ENCODE assay signal across 7 cellular contexts in the genomic region with DNA sequence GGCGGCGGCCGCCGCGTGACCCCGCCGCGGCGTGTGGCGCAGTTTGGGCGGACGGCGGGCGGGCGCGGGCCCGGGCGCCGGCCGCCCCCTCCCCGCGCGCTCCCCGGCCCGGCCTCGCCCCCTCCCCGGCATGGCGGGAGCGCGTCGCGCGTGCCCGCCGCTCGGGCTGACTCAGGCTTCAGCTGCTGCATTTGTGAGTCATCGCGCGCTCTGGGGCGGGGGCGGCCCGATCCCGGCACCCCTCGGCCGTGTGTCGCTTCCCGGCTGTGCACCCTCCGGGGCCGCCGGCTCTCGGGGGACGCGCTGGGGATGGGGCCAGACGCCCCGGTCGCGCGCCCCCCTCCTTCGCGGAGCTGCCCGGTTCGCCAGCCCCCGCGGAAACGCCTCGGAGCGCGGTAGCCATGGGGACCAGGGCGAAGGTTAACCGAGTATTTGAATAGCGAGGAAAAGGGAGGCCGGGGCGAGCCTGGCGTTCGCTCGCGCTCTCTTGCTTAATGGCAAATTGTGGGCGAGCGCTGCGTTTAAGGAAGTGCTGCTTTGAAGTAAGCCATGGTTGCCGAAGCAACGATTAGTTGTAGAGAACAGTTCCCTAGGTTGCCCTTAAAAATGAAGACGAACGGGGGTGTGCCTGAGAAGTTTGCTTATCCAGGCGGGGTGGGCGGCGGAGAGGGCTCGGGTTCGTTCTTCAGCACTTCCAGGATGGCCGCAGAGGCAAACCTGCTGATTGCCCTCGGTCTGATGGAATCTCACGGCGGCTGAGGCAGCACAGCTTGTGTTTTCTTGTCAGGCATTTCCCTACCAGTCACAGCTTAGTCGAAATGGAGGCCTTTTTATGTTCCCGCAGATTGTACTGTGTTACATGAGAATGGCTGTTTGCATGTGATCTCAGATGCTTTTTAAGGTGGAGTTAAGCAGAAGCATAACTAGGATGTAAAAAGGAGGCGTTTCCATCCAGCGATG. TPM values are rescaled to one million over a fixed set of nuclear protein-coding genes. Genes with fewer than 3 reads are reported as not detected.
DNase-seq lines count a peak whose midpoint lies in the region; ATAC-seq and TF ChIP-seq lines count a peak whose summit lies in the region.

No MANE protein-coding gene starts in this region.

- peaks cover 40% of the 10 kb centered on the region for H3K4me1 Mint-ChIP-seq in activated CD8-positive, alpha-beta memory T cell treated with anti-CD3 and anti-CD28 coated beads, Interleukin-2, amount 10 ng/mL, durations not matched to agents 7 days and 5 days
- peaks cover 25 to 33% of the 10 kb centered on the region in 2 donors for H3K4me1 Mint-ChIP-seq in effector memory CD8-positive, alpha-beta T cell (ENCODE audit: low read depth in 2 of 2)

- no peak overlapping the region for H2BK5ac ChIP-seq in mesendoderm (ENCODE audit: low read length)

- no CpG with 5 or more reads among the region's 97 CpGs for WGBS in mesendoderm (ENCODE audit: extremely low coverage, insufficient coverage, low lambda C conversion rate)

- DNase-seq in NCI-H460 (ENCODE audit: extremely low read depth, low read depth) = peak; percentile 45
- DNase-seq in activated CD8-positive, alpha-beta memory T cell treated with anti-CD3 and anti-CD28 coated beads, Interleukin-2, amount 10 ng/mL, durations not matched to agents 7 days and 5 days = peak; percentile 73
- peak; percentile 47 to 49 (median 49) for DNase-seq in effector memory CD8-positive, alpha-beta T cell
- peak; percentile 63 for DNase-seq in mesendoderm
- DNase-seq in stimulated activated CD4-positive, alpha-beta T cell treated with anti-CD3 and anti-CD28 coated beads, TNF-alpha, amount 100 ng/mL, for 48 hours (ENCODE audit: low read depth in 3 of 3) = peak; percentile 63 to 84 (median 71)

- H3K56ac ChIP-seq in mesendoderm (ENCODE audit: low read length) = peak overlapping the region; percentile 100

- H3K23ac ChIP-seq in mesendoderm (ENCODE audit: low read length) = peak overlapping the region; percentile 15

- H2BK15ac ChIP-seq in mesendoderm (replicated peaks; ENCODE audit: low read depth) = no peak overlapping the region

- peaks cover 52% of the 10 kb centered on the region for H3K36me3 Mint-ChIP-seq in activated CD8-positive, alpha-beta memory T cell treated with anti-CD3 and anti-CD28 coated beads, Interleukin-2, amount 10 ng/mL, durations not matched to agents 7 days and 5 days
- H3K36me3 Mint-ChIP-seq in effector memory CD8-positive, alpha-beta T cell (ENCODE audit: insufficient read depth) = peaks cover 65% of the 10 kb centered on the region

- H2AK5ac ChIP-seq in mesendoderm (ENCODE audit: low read length) = no peak overlapping the region

- CTCF ChIA-PET in activated CD8-positive, alpha-beta memory T cell treated with anti-CD3 and anti-CD28 coated beads, Interleukin-2, amount 10 ng/mL, durations not matched to agents 7 days and 5 days (lab: Charles Lee) = interaction anchor here (0.7 to 3.3 kb wide), 3 partner anchors 56 to 230 kb away, joined by 3 to 17 read pairs (median 4); no protein-coding TSS in a partner anchor

- H4K5ac ChIP-seq in mesendoderm (ENCODE audit: low read length) = no peak overlapping the region

- no peaks in the 10 kb centered on the region for H3K27me3 ChIP-seq in mesendoderm (ENCODE audit: insufficient read depth, low read length, poor library complexity)

- H3K9ac ChIP-seq in mesendoderm (ENCODE audit: low read length) = peak overlapping the region; percentile 99

- peak overlapping the region; percentile 68 for H3K4me2 ChIP-seq in mesendoderm (ENCODE audit: low read length)

- no peak for TF ChIP-seq POLR2A in GM18505 (IDR thresholded peaks at IDR 0.05; ENCODE audit: borderline replicate concordance, extremely low read depth, insufficient read depth, insufficient read length)

- H3K36me3 ChIP-seq in mesendoderm (ENCODE audit: control insufficient read depth, insufficient read depth, low read length) = peaks cover 23% of the 10 kb centered on the region

- H3K27ac Mint-ChIP-seq in activated CD8-positive, alpha-beta memory T cell treated with anti-CD3 and anti-CD28 coated beads, Interleukin-2, amount 10 ng/mL, durations not matched to agents 7 days and 5 days = peak overlapping the region; percentile 92
- peak overlapping the region; percentile 96 to 97 for H3K27ac Mint-ChIP-seq in effector memory CD8-positive, alpha-beta T cell

- H3K18ac ChIP-seq in mesendoderm (ENCODE audit: low read length) = peak overlapping the region; percentile 94

- peak overlapping the region; percentile 95 for H3K4me3 Mint-ChIP-seq in activated CD8-positive, alpha-beta memory T cell treated with anti-CD3 and anti-CD28 coated beads, Interleukin-2, amount 10 ng/mL, durations not matched to agents 7 days and 5 days
- H3K4me3 Mint-ChIP-seq in effector memory CD8-positive, alpha-beta T cell = peak overlapping the region; percentile 86 to 91

- no peak overlapping the region for H4K8ac ChIP-seq in mesendoderm (ENCODE audit: low read depth, low read length)

- no peaks in the 10 kb centered on the region for H3K27me3 Mint-ChIP-seq in activated CD8-positive, alpha-beta memory T cell treated with anti-CD3 and anti-CD28 coated beads, Interleukin-2, amount 10 ng/mL, durations not matched to agents 7 days and 5 days
- H3K27me3 Mint-ChIP-seq in effector memory CD8-positive, alpha-beta T cell = no peaks in the 10 kb centered on the region

- H3K9me3 Mint-ChIP-seq in activated CD8-positive, alpha-beta memory T cell treated with anti-CD3 and anti-CD28 coated beads, Interleukin-2, amount 10 ng/mL, durations not matched to agents 7 days and 5 days (ENCODE audit: low read depth) = no peaks in the 10 kb centered on the region
- H3K9me3 Mint-ChIP-seq in effector memory CD8-positive, alpha-beta T cell = no peaks in the 10 kb centered on the region

- peak overlapping the region; percentile 49 for H2BK120ac ChIP-seq in mesendoderm (ENCODE audit: low read depth, low read length)

- H3K79me2 ChIP-seq in mesendoderm (ENCODE audit: control insufficient read depth, insufficient read depth, low read length) = peaks cover 24% of the 10 kb centered on the region

- peak; percentile 27 for ATAC-seq in GM18505 (IDR thresholded peaks at IDR 0.05; ENCODE audit: unreplicated experiment)
- ATAC-seq in HG02642 (IDR thresholded peaks at IDR 0.05; ENCODE audit: poor library complexity, unreplicated experiment) = peak; percentile 24
- peak; percentile 16 for ATAC-seq in activated CD8-positive, alpha-beta memory T cell treated with anti-CD3 and anti-CD28 coated beads, Interleukin-2, amount 10 ng/mL, durations not matched to agents 7 days and 5 days
- peak; percentile 28 for ATAC-seq in effector memory CD8-positive, alpha-beta T cell (replicated peaks)

- H3K27ac ChIP-seq in mesendoderm (ENCODE audit: low read depth, low read length) = peak overlapping the region; percentile 98

- H3K4ac ChIP-seq in mesendoderm (ENCODE audit: low read depth, low read length) = peak overlapping the region; percentile 93

- peak overlapping the region; percentile 95 for H3K4me3 ChIP-seq in mesendoderm (ENCODE audit: low read length)

- peaks cover 3% of the 10 kb centered on the region for H3K4me1 ChIP-seq in mesendoderm (ENCODE audit: control insufficient read depth, low read depth, low read length)

- peaks cover 20% of the 10 kb centered on the region for H3K79me1 ChIP-seq in mesendoderm (ENCODE audit: low read length)

RNA-seq across cellular contexts. Expression of a gene that starts 0.9 kb away (rescaled TPM):
- 157 and 204 TPM in 2 replicates for total RNA-seq in NCI-H460 (2014; rRNA removed; shearing (Covaris generic))
- polyA plus RNA-seq in NCI-H460 (2014; cell fraction: nucleus; rRNA removed) = 137 and 164 TPM in 2 replicates
- 100 to 1,000 TPM; 187 to 255 TPM for total RNA-seq in activated CD8-positive, alpha-beta memory T cell treated with anti-CD3 and anti-CD28 coated beads, Interleukin-2, amount 10 ng/mL, durations not matched to agents 7 days and 5 days
- polyA plus RNA-seq in mesendoderm (2013, experiment 1 of 2) = 542 TPM
- 540 TPM for polyA plus RNA-seq in mesendoderm (2013, experiment 2 of 2)

RNA-seq across cellular contexts. Expression of a gene that starts 50.3 kb away (rescaled TPM):
- 76.3 and 80.3 TPM in 2 replicates for total RNA-seq in NCI-H460 (2014; rRNA removed; shearing (Covaris generic))
- polyA plus RNA-seq in NCI-H460 (2014; cell fraction: nucleus; rRNA removed) = 66.7 and 67.7 TPM in 2 replicates
- 10 to 100 TPM; 79.9 to 88.5 TPM for total RNA-seq in activated CD8-positive, alpha-beta memory T cell treated with anti-CD3 and anti-CD28 coated beads, Interleukin-2, amount 10 ng/mL, durations not matched to agents 7 days and 5 days
- 53.0 TPM for polyA plus RNA-seq in mesendoderm (2013, experiment 1 of 2)
- 51.9 TPM for polyA plus RNA-seq in mesendoderm (2013, experiment 2 of 2)

Comparison
In these comparisons a context has a peak if more than half of its experiments do, and no peak if none do; other contexts are left out.
1. Peak in every context shown above with its lines: DNase-seq, ATAC-seq, H3K4me3 ChIP-seq and H3K27ac ChIP-seq.